17 cellular contexts compared by ENCODE assay signal in genomic region chr5:133934311-133934710, GRCh38. TPM values are rescaled to one million over a fixed set of nuclear protein-coding genes. Genes with fewer than 3 reads are reported as not detected.
DNase-seq lines count a peak whose midpoint lies in the region; ATAC-seq, FAIRE-seq and TF ChIP-seq lines count a peak whose summit lies in the region.
"Had no signal": no experiment of that assay in that cellular context is flagged by ENCODE, and none has a peak within 500 bp of the region (broad histone marks: within the 10 kb centered on the region; RNA-seq: fewer than 3 reads in every experiment).

No MANE protein-coding gene starts in this region.

- H4K20me1 ChIP-seq in OCI-LY7 (ENCODE audit: insufficient read depth, low read length) (no peaks in the 10 kb centered on the region), GM12878 (ENCODE audit: control insufficient read depth, insufficient read depth) (no peaks in the 10 kb centered on the region)

- no peak overlapping the region for H3K4me3 Mint-ChIP-seq in activated CD4-positive, alpha-beta T cell treated with anti-CD3 and anti-CD28 coated beads, Interleukin-2, amount 10 ng/mL, durations not matched to agents 24 days and 14 days
- H3K4me3 Mint-ChIP-seq: GM23338 had no signal

- TF ChIP-seq CTCF in OCI-LY7 (conservative IDR thresholded peaks at IDR 0.05; ENCODE audit: low read length) (no peak), GM12878 (IDR thresholded peaks at IDR 0.05 in 2 of 3, conservative IDR thresholded peaks at IDR 0.05 in 1 of 3; ENCODE audit: control insufficient read depth in 2 of 3, extremely low read depth in 1 of 3, insufficient read depth in 1 of 3, low read depth in 3 of 3, low read length in 3 of 3) (no peak), spleen (IDR thresholded peaks at IDR 0.05 in 8 of 11, conservative IDR thresholded peaks at IDR 0.05 in 3 of 11) (no peak)

- H3K9ac ChIP-seq in GM12878 (ENCODE audit: control insufficient read depth, insufficient read depth, low read length), result no peak overlapping the region
- H3K9ac ChIP-seq: KMS-11 had no signal

- no peak for DNase-seq in activated CD4-positive, alpha-beta T cell treated with anti-CD3 and anti-CD28 coated beads, Interleukin-2, amount 10 ng/mL, durations not matched to agents 24 days and 14 days
- no peak for DNase-seq in activated CD4-positive, alpha-beta T cell treated with anti-CD3 and anti-CD28 coated beads, Interleukin-2, amount 50 U/mL, for 48 hours
- peak; percentile 62 for DNase-seq in OCI-LY7 (ENCODE audit: low spot score)
- DNase-seq in GM12878 (ENCODE audit: low read depth, low spot score), result no peak
- DNase-seq in spleen, result no peak
- DNase-seq: 8988T, Caco-2, NCI-H1436, NCI-H2081, NCI-H524, SJCRH30 had no signal

- H3K4me3 ChIP-seq in OCI-LY7 (ENCODE audit: low read depth, low read length, poor library complexity, severe bottlenecking) (peak overlapping the region; percentile 44), GM12878 (no peak overlapping the region), spleen (no peak overlapping the region)
- H3K4me3 ChIP-seq: GM23338, SJCRH30 had no signal

- RAD21 ChIA-PET in GM12878 (lab: Charles Lee; ENCODE audit: unreplicated experiment), result interaction anchor here (1.3 kb wide), 1 partner anchor 9 kb away, joined by 3 read pairs; no protein-coding TSS in a partner anchor

- H3K9me3 ChIP-seq in OCI-LY7 (ENCODE audit: low read length), result no peaks in the 10 kb centered on the region; the same call in 1 of the 2 replicates
- no peaks in the 10 kb centered on the region for H3K9me3 ChIP-seq in GM12878 (replicated peaks; ENCODE audit: control insufficient read depth, insufficient read depth, low read length)
- H3K9me3 ChIP-seq in spleen, result no peaks in the 10 kb centered on the region
- H3K9me3 ChIP-seq: Caco-2, SJCRH30 had no signal

- in situ Hi-C loops in GM12878 (cut with MboI), result no loop called here

- ATAC-seq in GM12878 (no peak), HG03097 (IDR thresholded peaks at IDR 0.05; ENCODE audit: low FRiP score, unreplicated experiment) (no peak), GM21367 (IDR thresholded peaks at IDR 0.05; ENCODE audit: unreplicated experiment) (no peak), GM18870 (IDR thresholded peaks at IDR 0.05; ENCODE audit: unreplicated experiment) (no peak)
- ATAC-seq: GM23338 had no signal

- CTCF ChIA-PET in OCI-LY7 (lab: Charles Lee; ENCODE audit: unreplicated experiment) (interaction anchor here (0.5 to 1.9 kb wide), 2 partner anchors 10 to 814 kb away, joined by 3 to 9 read pairs; no protein-coding TSS in a partner anchor), GM12878 (lab: Yijun Ruan, JAX) (interaction anchor here (0.7 to 1.7 kb wide), 4 partner anchors 29 to 66 kb away, joined by 3 to 5 read pairs (median 4); no protein-coding TSS in a partner anchor)

- peak overlapping the region; percentile 83 for H3K27ac Mint-ChIP-seq in activated CD4-positive, alpha-beta T cell treated with anti-CD3 and anti-CD28 coated beads, Interleukin-2, amount 10 ng/mL, durations not matched to agents 24 days and 14 days
- H3K27ac Mint-ChIP-seq: GM23338 had no signal

- H3K79me2 ChIP-seq in OCI-LY7 (ENCODE audit: insufficient read depth, low read depth, low read length), result no peaks in the 10 kb centered on the region
- no peaks in the 10 kb centered on the region for H3K79me2 ChIP-seq in GM12878 (ENCODE audit: control insufficient read depth, insufficient read depth, low read length)

- no peak for FAIRE-seq in GM12878 (lab: Jason Lieb, UNC)

- TF ChIP-seq POLR2A in GM12878 (IDR thresholded peaks at IDR 0.05; ENCODE audit: low read depth, low read length), result no peak
- TF ChIP-seq POLR2A in spleen (IDR thresholded peaks at IDR 0.05), result no peak

- no peaks in the 10 kb centered on the region for H3K36me3 Mint-ChIP-seq in activated CD4-positive, alpha-beta T cell treated with anti-CD3 and anti-CD28 coated beads, Interleukin-2, amount 10 ng/mL, durations not matched to agents 24 days and 14 days (ENCODE audit: low read depth)

- H3K9me2 ChIP-seq in OCI-LY7 (ENCODE audit: insufficient read depth, low read length), result no peaks in the 10 kb centered on the region

- H3K36me3 ChIP-seq in OCI-LY7 (ENCODE audit: insufficient read depth, low read length) (no peaks in the 10 kb centered on the region), GM12878 (ENCODE audit: control insufficient read depth in 2 of 2, insufficient read depth in 2 of 2, low read length in 1 of 2) (no peaks in the 10 kb centered on the region), spleen (no peaks in the 10 kb centered on the region)
- H3K36me3 ChIP-seq: SJCRH30 had no signal

- H3K27ac ChIP-seq in OCI-LY7 (ENCODE audit: low read depth, low read length, poor library complexity, severe bottlenecking) (peak overlapping the region; percentile 98), GM12878 (ENCODE audit: control insufficient read depth, insufficient read depth) (no peak overlapping the region), spleen (peak overlapping the region in 5 of 8 donors; percentile 19 to 88 (median 74))
- H3K27ac ChIP-seq: KMS-11, RWPE1, SJCRH30 had no signal

- POLR2A ChIA-PET in OCI-LY7 (lab: Charles Lee) (interaction anchor here (1.0 to 2.0 kb wide), 7 partner anchors 10 to 191 kb away, joined by 3 to 20 read pairs (median 5); no protein-coding TSS in a partner anchor), GM12878 (lab: Charles Lee) (interaction anchor here (1.3 kb wide), 1 partner anchor 23 kb away, joined by 3 read pairs; no protein-coding TSS in a partner anchor)

- H3K4me2 ChIP-seq in OCI-LY7 (ENCODE audit: low read length) (peak overlapping the region; percentile 65), GM12878 (ENCODE audit: control insufficient read depth, insufficient read depth) (no peak overlapping the region)
- H3K4me2 ChIP-seq: GM23338, KMS-11 had no signal

- WGBS in GM12878 (ENCODE audit: insufficient coverage, insufficient replicate concordance, low lambda C conversion rate, missing lambda C conversion rate), result 65% methylated on average over 5 of the region's 5 CpGs
- WGBS in spleen, 5 donors, result 40 to 81% (median 63%) methylated on average over 4 to 5 of the region's 5 CpGs

- intact Hi-C loops in activated CD4-positive, alpha-beta T cell treated with anti-CD3 and anti-CD28 coated beads, Interleukin-2, amount 10 ng/mL, durations not matched to agents 24 days and 14 days (cut with micrococcal nuclease), result no loop called here
- intact Hi-C loops in OCI-LY7 (cut with micrococcal nuclease; ENCODE audit: unreplicated experiment) (loop anchor here (10.0 kb wide), 1 partner anchor 1440 kb away; the partner anchor contains the start of gene IRF1), GM12878 (cut with micrococcal nuclease; ENCODE audit: unreplicated experiment) (no loop called here), spleen (cut with DNase I; ENCODE audit: low total_unique reads) (no loop called here)

- no peaks in the 10 kb centered on the region for H3K27me3 Mint-ChIP-seq in activated CD4-positive, alpha-beta T cell treated with anti-CD3 and anti-CD28 coated beads, Interleukin-2, amount 10 ng/mL, durations not matched to agents 24 days and 14 days

- H2AFZ ChIP-seq in OCI-LY7 (ENCODE audit: low read length) (peak overlapping the region; percentile 48; the same call in 1 of the 2 replicates), GM12878 (ENCODE audit: control insufficient read depth, low read depth, low read length) (peak overlapping the region; percentile 49; the same call in 1 of the 2 replicates)
- H2AFZ ChIP-seq: GM23338 had no signal

- no peaks in the 10 kb centered on the region for H3K9me3 Mint-ChIP-seq in activated CD4-positive, alpha-beta T cell treated with anti-CD3 and anti-CD28 coated beads, Interleukin-2, amount 10 ng/mL, durations not matched to agents 24 days and 14 days

- BruUV-seq in OCI-LY7 (replicated peaks; lab: Mats Ljungman, UMichigan) (no TSS peak), GM12878 (replicated peaks; lab: Mats Ljungman, UMichigan) (no TSS peak)

- TF ChIP-seq RAD21 in GM12878 (IDR thresholded peaks at IDR 0.05; ENCODE audit: insufficient read depth, low read depth, low read length), result no peak

- peaks cover 49% of the 10 kb centered on the region for H3K4me1 Mint-ChIP-seq in activated CD4-positive, alpha-beta T cell treated with anti-CD3 and anti-CD28 coated beads, Interleukin-2, amount 10 ng/mL, durations not matched to agents 24 days and 14 days

- SMC1A ChIA-PET in GM12878 (lab: Charles Lee; ENCODE audit: uncharacterized antibody, unreplicated experiment), result interaction anchor here (1.0 to 1.1 kb wide), 2 partner anchors 46 to 401 kb away, joined by 3 to 5 read pairs; no protein-coding TSS in a partner anchor

- TF ChIP-seq EP300 in GM12878 (IDR thresholded peaks at IDR 0.05; ENCODE audit: borderline replicate concordance in 1 of 2, control insufficient read depth in 1 of 2, low read depth in 2 of 2, low read length in 2 of 2), result no peak

- no peaks in the 10 kb centered on the region for H3K27me3 ChIP-seq in GM12878 (replicated peaks in 1 of 2; ENCODE audit: control insufficient read depth in 2 of 2, insufficient read depth in 2 of 2, low read length in 1 of 2)
- no peaks in the 10 kb centered on the region for H3K27me3 ChIP-seq in spleen (replicated peaks in 1 of 7)
- H3K27me3 ChIP-seq: SJCRH30 had no signal

- H3K4me1 ChIP-seq in OCI-LY7 (ENCODE audit: insufficient read depth, low read length, poor library complexity, severe bottlenecking) (peaks cover 100% of the 10 kb centered on the region), GM12878 (ENCODE audit: control insufficient read depth, insufficient read depth, low read length) (peaks cover 74% of the 10 kb centered on the region), spleen (peaks cover 8 to 82% (median 58%) of the 10 kb centered on the region in 6 donors)

RNA-seq across cellular contexts. Expression of gene C5orf15, which starts 34.1 kb away (rescaled TPM):
- 41.4 and 45.0 TPM in 2 replicates for total RNA-seq in activated CD4-positive, alpha-beta T cell treated with anti-CD3 and anti-CD28 coated beads, Interleukin-2, amount 10 ng/mL, durations not matched to agents 24 days and 14 days
- 32.5 and 46.4 TPM in 2 replicates for total RNA-seq in OCI-LY7 (2014; rRNA removed; shearing (Covaris generic))
- total RNA-seq in OCI-LY7 (2022) (32.2 and 39.2 TPM in 2 replicates), GM12878 (2014; rRNA removed) (39.9 and 49.0 TPM in 2 replicates), GM12878 (2014; rRNA removed; fragmentation: Illumina TruSeq; extraction: Trizol) (44.0 and 45.3 TPM in 2 replicates), GM12878 (2021) (21.7 and 24.1 TPM in 2 replicates), spleen (10 to 100 TPM; 25.4 to 49.6 (median 28.6) TPM)
- total RNA-seq in GM12878 (2013; cell fraction: nucleolus; rRNA removed), result 43.0 and 51.0 TPM in 2 replicates
- 17.7 TPM for polyA plus RNA-seq in GM12878 (2011; ENCODE audit: low read depth)
- polyA plus RNA-seq in GM12878 (2011; rRNA removed) (69.6 and 90.5 TPM in 2 replicates), GM12878 (2014; fragmentation: Illumina TruSeq; extraction: Trizol) (57.6 and 71.1 TPM in 2 replicates), GM12878 (2014; fragmentation: Nextera tagmentation; extraction: Ambion mirVana) (10 to 100 TPM; 36.3 to 42.2 TPM), GM12878 (2014; rRNA removed) (42.0 and 48.0 TPM in 2 replicates), GM12878 (2016; fragmentation: Nextera tagmentation; extraction: Ambion mirVana) (10 to 100 TPM; 62.3 to 63.8 TPM), spleen (10 to 100 TPM; 28.1 to 28.8 (median 28.4) TPM)
- 35.7 and 39.3 TPM in 2 replicates for polyA plus RNA-seq in GM12878 (2011; cell fraction: cytosol; rRNA removed)
- polyA plus RNA-seq in GM12878 (2011; cell fraction: nucleus; rRNA removed), result 15.7 and 20.4 TPM in 2 replicates
- polyA plus RNA-seq in GM12878 (2012), result 26.2 and 37.7 TPM in 2 replicates
- 39.1 and 40.6 TPM in 2 replicates for polyA minus RNA-seq in GM12878 (2011; rRNA and poly(A)+ RNA removed)
- polyA minus RNA-seq in GM12878 (2011; cell fraction: cytosol; rRNA and poly(A)+ RNA removed), result 12.8 and 18.4 TPM in 2 replicates
- 4.6 and 5.1 TPM in 2 replicates for polyA minus RNA-seq in GM12878 (2011; cell fraction: nucleus; rRNA and poly(A)+ RNA removed)
